18 cellular contexts compared by ENCODE assay signal in genomic region chr15:62348119-62348518, GRCh38.
"Had no signal": no experiment of that assay in that cellular context is flagged by ENCODE, and none has a peak within 500 bp of the region (broad histone marks: within the 10 kb centered on the region; RNA-seq: fewer than 3 reads in every experiment).

No MANE protein-coding gene starts in this region.

- H3K36me3 ChIP-seq: brain microvascular endothelial cell, heart right ventricle, neutrophil, tibial artery had no signal

- H3K27ac Mint-ChIP-seq: effector memory CD8-positive, alpha-beta T cell; natural killer cell; stimulated activated memory B cell treated with anti-CD40 and anti-IgM and Interleukin-4, amounts not matched to agents 10 μg/mL and 1 μg/mL and 100 μg/mL, for 72 hours had no signal

- H3K27me3 ChIP-seq: brain microvascular endothelial cell, heart right ventricle, neutrophil, tibial artery had no signal

- DNase-seq: activated naive CD4-positive, alpha-beta T cell; activated naive CD8-positive, alpha-beta T cell treated with anti-CD3 and anti-CD28 coated beads, Interleukin-2, amount 10 ng/mL, durations not matched to agents 7 days and 5 days; activated T-cell treated with anti-CD3 and anti-CD28 coated beads for 4 hours; brain microvascular endothelial cell; cortex of kidney; effector memory CD8-positive, alpha-beta T cell; heart right ventricle; mammary epithelial cell; natural killer cell; posterior cingulate gyrus; retina; tibial artery had no signal

- H3K27ac ChIP-seq: brain microvascular endothelial cell, epithelial cell of prostate, heart right ventricle, neutrophil, tibial artery had no signal

- H3K4me3 ChIP-seq: heart right ventricle, tibial artery had no signal

- ATAC-seq: activated CD4-positive, CD25-positive, alpha-beta regulatory T cell treated with anti-CD3 and anti-CD28 coated beads, Interleukin-2, amount 50 U/mL, for 24 hours; effector memory CD8-positive, alpha-beta T cell; heart right ventricle; left lobe of liver; stimulated activated memory B cell treated with anti-CD40 and anti-IgM and Interleukin-4, amounts not matched to agents 10 μg/mL and 1 μg/mL and 100 μg/mL, for 72 hours had no signal

- H3K4me1 ChIP-seq: heart right ventricle, tibial artery had no signal

- H3K4me3 Mint-ChIP-seq: central memory CD8-positive, alpha-beta T cell; effector memory CD8-positive, alpha-beta T cell; natural killer cell; stimulated activated memory B cell treated with anti-CD40 and anti-IgM and Interleukin-4, amounts not matched to agents 10 μg/mL and 1 μg/mL and 100 μg/mL, for 72 hours had no signal

- H3K36me3 Mint-ChIP-seq: activated naive CD8-positive, alpha-beta T cell treated with anti-CD3 and anti-CD28 coated beads, Interleukin-2, amount 10 ng/mL, durations not matched to agents 7 days and 5 days; natural killer cell; stimulated activated memory B cell treated with anti-CD40 and anti-IgM and Interleukin-4, amounts not matched to agents 10 μg/mL and 1 μg/mL and 100 μg/mL, for 72 hours had no signal

- H3K9me3 ChIP-seq: neutrophil had no signal

- H3K9me3 Mint-ChIP-seq: activated naive CD8-positive, alpha-beta T cell treated with anti-CD3 and anti-CD28 coated beads, Interleukin-2, amount 10 ng/mL, durations not matched to agents 7 days and 5 days; central memory CD8-positive, alpha-beta T cell; effector memory CD8-positive, alpha-beta T cell; natural killer cell had no signal
